Comparison of ENCODE assay signal across 9 cellular contexts in the genomic region with DNA sequence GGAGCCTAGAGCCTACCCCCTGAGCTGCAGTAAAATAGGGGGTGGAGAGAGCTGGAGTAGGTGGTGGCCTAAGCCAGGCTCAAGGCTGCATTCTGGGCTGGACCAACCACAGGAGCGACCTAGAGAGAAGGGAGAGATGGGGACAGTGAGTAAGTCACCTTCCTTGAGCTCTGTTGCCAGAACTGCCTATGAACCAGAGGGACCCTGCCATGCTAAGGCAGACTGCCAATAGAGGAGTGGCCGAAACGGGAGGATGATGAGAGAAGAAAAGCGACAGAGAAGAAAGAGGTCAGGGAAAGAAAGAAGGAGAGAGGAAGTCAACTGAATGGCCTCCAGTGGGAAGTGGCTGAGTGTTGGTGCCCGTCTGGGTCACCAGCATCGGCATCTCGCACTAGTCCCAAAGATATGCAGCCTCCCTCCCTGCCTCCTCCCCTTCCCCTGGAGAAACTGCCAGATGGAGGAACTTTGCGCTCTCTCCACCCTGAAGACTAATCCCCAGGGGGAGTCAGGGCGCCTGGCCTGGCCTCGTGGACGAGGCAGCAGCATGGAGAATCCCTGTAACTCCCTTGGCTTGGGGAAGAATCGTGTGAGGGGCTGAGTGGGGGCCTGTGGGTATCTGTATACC. TPM values are rescaled to one million over a fixed set of nuclear protein-coding genes. Genes with fewer than 3 reads are reported as not detected.
DNase-seq lines count a peak whose midpoint lies in the region; ATAC-seq, FAIRE-seq and TF ChIP-seq lines count a peak whose summit lies in the region.
"Had no signal": no experiment of that assay in that cellular context is flagged by ENCODE, and none has a peak within 500 bp of the region (broad histone marks: within the 10 kb centered on the region; RNA-seq: fewer than 3 reads in every experiment).

No MANE protein-coding gene starts in this region.

- H3K9ac ChIP-seq in GM23248, result peak overlapping the region; percentile 64
- H3K9ac ChIP-seq in neuronal stem cell (ENCODE audit: low read depth, low read length, poor library complexity), result no peak overlapping the region

- H3K4me1 ChIP-seq in A549, result 0 out of 3 replicates have a peak, but pooled peaks cover 3% of the 10 kb centered on the region
- H3K4me1 ChIP-seq in GM23248 (ENCODE audit: insufficient read depth), result peaks cover 21% of the 10 kb centered on the region
- H3K4me1 ChIP-seq in naive thymus-derived CD4-positive, alpha-beta T cell (ENCODE audit: control insufficient read depth in 2 of 2, insufficient read depth in 2 of 2, low read length in 2 of 2), result peaks cover 26 to 32% of the 10 kb centered on the region in 2 donors
- H3K4me1 ChIP-seq in neuronal stem cell (ENCODE audit: control insufficient read depth in 2 of 2, insufficient read depth in 1 of 2, low read depth in 1 of 2, low read length in 2 of 2), result peaks cover 0 to 2% of the 10 kb centered on the region in 2 donors

- no peak for TF ChIP-seq POLR2A in A549 (IDR thresholded peaks at IDR 0.05; ENCODE audit: low read length)
- TF ChIP-seq POLR2A in lower leg skin (IDR thresholded peaks at IDR 0.05), result no peak

- POLR2A ChIA-PET in A549 (lab: Yijun Ruan, JAX), result no interaction called here
- POLR2A ChIA-PET in naive thymus-derived CD4-positive, alpha-beta T cell (lab: Charles Lee), result interaction anchor here (0.5 to 2.2 kb wide), 11 partner anchors 11 to 286 kb away, joined by 3 to 12 read pairs (median 3); partner anchors contain the start of gene AIFM1

- H3K18ac ChIP-seq in neuronal stem cell (ENCODE audit: low read length), result no peak overlapping the region

- no peaks in the 10 kb centered on the region for H4K20me1 ChIP-seq in GM23248 (ENCODE audit: insufficient read depth)

- 80% methylated on average over 11 of the region's 12 CpGs for WGBS in A549 (ENCODE audit: missing lambda C conversion rate)
- WGBS in GM23248 (ENCODE audit: low coverage in 1 of 2, low lambda C conversion rate in 2 of 2, missing lambda C conversion rate in 2 of 2), 2 experiments, result 29 to 39% methylated on average over 6 to 8 of the region's 12 CpGs
- WGBS in lower leg skin, 2 donors, result 32 to 43% methylated on average over 8 to 12 of the region's 12 CpGs
- no CpG with 5 or more reads among the region's 12 CpGs for WGBS in neuronal stem cell (ENCODE audit: extremely low coverage in 2 of 2, insufficient read length in 2 of 2, insufficient replicate concordance in 1 of 2), 2 donors

- no peak for TF ChIP-seq CTCF in A549 (IDR thresholded peaks at IDR 0.05)
- no peak for TF ChIP-seq CTCF in lower leg skin (IDR thresholded peaks at IDR 0.05)

- no peaks in the 10 kb centered on the region for H3K36me3 ChIP-seq in GM23248 (ENCODE audit: low read depth)
- peaks cover 0 to 13% (median 2%) of the 10 kb centered on the region in 3 experiments for H3K36me3 ChIP-seq in naive thymus-derived CD4-positive, alpha-beta T cell (ENCODE audit: control insufficient read depth in 2 of 3, insufficient read depth in 3 of 3, low read length in 3 of 3)
- H3K36me3 ChIP-seq in neuronal stem cell (replicated peaks in 1 of 2; ENCODE audit: control insufficient read depth in 2 of 2, insufficient read depth in 2 of 2, low read length in 2 of 2), result no peaks in the 10 kb centered on the region

- H3K36me3 Mint-ChIP-seq in activated T-helper 2 cell treated with anti-CD3 and anti-CD28 coated beads, Interferon-gamma antibody, Interleukin-2, Interleukin-4, amounts not matched to agents 10 μg/mL and 5 μg/mL and 100 μg/mL, durations not matched to agents 14 hours and 24 hours and 36 hours (ENCODE audit: low read depth), result peaks cover 22% of the 10 kb centered on the region
- peaks cover 0 to 17% (median 3%) of the 10 kb centered on the region in 5 donors for H3K36me3 Mint-ChIP-seq in naive thymus-derived CD4-positive, alpha-beta T cell

- intact Hi-C loops in activated T-helper 2 cell treated with anti-CD3 and anti-CD28 coated beads, Interferon-gamma antibody, Interleukin-2, Interleukin-4, amounts not matched to agents 10 μg/mL and 5 μg/mL and 100 μg/mL, durations not matched to agents 14 hours and 24 hours and 36 hours (cut with micrococcal nuclease), result loop anchor here (1.0 to 5.0 kb wide), 4 partner anchors 11 to 186 kb away; partner anchors contain the start of gene ZNF280C
- intact Hi-C loops in naive thymus-derived CD4-positive, alpha-beta T cell (cut with micrococcal nuclease), result loop anchor here (1.0 to 10.0 kb wide), 10 partner anchors 11 to 1733 kb away; partner anchors contain the start of genes ELF4 (in 2 of the 2), AIFM1 (in 1 of the 2), ENOX2 (in 1 of the 2) and RAB33A (in 1 of the 2)
- intact Hi-C loops in lower leg skin (cut with DNase I; ENCODE audit: low total_unique reads), result loop anchor here (5.0 kb wide), 1 partner anchor 111 kb away; no protein-coding TSS in a partner anchor

- H3K79me2 ChIP-seq in GM23248 (ENCODE audit: insufficient read depth), result peaks cover 42% of the 10 kb centered on the region

- TF ChIP-seq EP300 in A549 (IDR thresholded peaks at IDR 0.05), result no peak

- H2BK5ac ChIP-seq in neuronal stem cell (ENCODE audit: low read length), result no peak overlapping the region

- no peak overlapping the region for H4K8ac ChIP-seq in neuronal stem cell (ENCODE audit: low read depth, low read length)

- no peak overlapping the region for H2BK15ac ChIP-seq in neuronal stem cell (ENCODE audit: low read length)

- H3K9me3 ChIP-seq in A549 (no peaks in the 10 kb centered on the region), GM23248 (ENCODE audit: low read depth) (no peaks in the 10 kb centered on the region), neuronal stem cell (replicated peaks in 1 of 2; ENCODE audit: control insufficient read depth in 2 of 2, insufficient read depth in 1 of 2, low read depth in 1 of 2, low read length in 2 of 2) (no peaks in the 10 kb centered on the region)
- H3K9me3 ChIP-seq in naive thymus-derived CD4-positive, alpha-beta T cell (ENCODE audit: control insufficient read depth in 2 of 3, low read length in 3 of 3), result no peaks in the 10 kb centered on the region

- no peaks in the 10 kb centered on the region for H3K9me2 ChIP-seq in GM23248 (ENCODE audit: insufficient read depth)

- H3K27ac ChIP-seq in A549, result no peak overlapping the region
- H3K27ac ChIP-seq in GM23248, result peak overlapping the region; percentile 68
- H3K27ac ChIP-seq in naive thymus-derived CD4-positive, alpha-beta T cell (ENCODE audit: low read depth, low read length), result peak overlapping the region; percentile 73
- H3K27ac ChIP-seq in neuronal stem cell (replicated peaks; ENCODE audit: low read length), result no peak overlapping the region

- peak; percentile 14 to 16; a peak in 2 of 6 replicates for ATAC-seq in A549
- ATAC-seq in naive thymus-derived CD4-positive, alpha-beta T cell, result no peak

- no peak overlapping the region for H3K14ac ChIP-seq in neuronal stem cell (ENCODE audit: low read length)

- no peak for FAIRE-seq in A549 (lab: Jason Lieb, UNC)

- H3K4me2 ChIP-seq in A549 (no peak overlapping the region), GM23248 (ENCODE audit: unreplicated experiment) (peak overlapping the region; percentile 53), neuronal stem cell (ENCODE audit: insufficient read depth, low read length, poor library complexity, severe bottlenecking) (no peak overlapping the region)

- no peaks in the 10 kb centered on the region for H3K9me3 Mint-ChIP-seq in activated T-helper 2 cell treated with anti-CD3 and anti-CD28 coated beads, Interferon-gamma antibody, Interleukin-2, Interleukin-4, amounts not matched to agents 10 μg/mL and 5 μg/mL and 100 μg/mL, durations not matched to agents 14 hours and 24 hours and 36 hours
- no peaks in the 10 kb centered on the region for H3K9me3 Mint-ChIP-seq in naive thymus-derived CD4-positive, alpha-beta T cell

- H4K91ac ChIP-seq in neuronal stem cell (ENCODE audit: low read depth, low read length, poor library complexity), result no peak overlapping the region

- in situ Hi-C loops in GM23248 (cut with MboI), result no loop called here

- H3K4me3 Mint-ChIP-seq in activated T-helper 2 cell treated with anti-CD3 and anti-CD28 coated beads, Interferon-gamma antibody, Interleukin-2, Interleukin-4, amounts not matched to agents 10 μg/mL and 5 μg/mL and 100 μg/mL, durations not matched to agents 14 hours and 24 hours and 36 hours (ENCODE audit: low read depth), result peak overlapping the region; percentile 57
- peak overlapping the region; percentile 74 to 93 (median 84) for H3K4me3 Mint-ChIP-seq in naive thymus-derived CD4-positive, alpha-beta T cell

- H3K4me3 ChIP-seq in A549 (no peak overlapping the region), GM23248 (no peak overlapping the region), lower leg skin (ENCODE audit: low read depth, poor library complexity, severe bottlenecking) (no peak overlapping the region), neuronal stem cell (ENCODE audit: low read length in 2 of 2) (no peak overlapping the region)
- peak overlapping the region; percentile 42 for H3K4me3 ChIP-seq in naive thymus-derived CD4-positive, alpha-beta T cell (ENCODE audit: low read length)

- no peaks in the 10 kb centered on the region for H3K79me1 ChIP-seq in neuronal stem cell (ENCODE audit: low read depth, low read length)

- CTCF ChIA-PET in A549 (lab: Yijun Ruan, JAX), result interaction anchor here (0.9 to 6.3 kb wide), 8 partner anchors 10 to 110 kb away, joined by 3 to 91 read pairs (median 18); partner anchors contain the start of gene ELF4
- CTCF ChIA-PET in naive thymus-derived CD4-positive, alpha-beta T cell (lab: Charles Lee), result interaction anchor here (0.6 to 5.5 kb wide), 11 partner anchors 10 to 112 kb away, joined by 3 to 83 read pairs (median 4); no protein-coding TSS in a partner anchor

- no peaks in the 10 kb centered on the region for H3F3A ChIP-seq in GM23248 (ENCODE audit: insufficient read depth)

- peak overlapping the region; percentile 78 for H3K27ac Mint-ChIP-seq in activated T-helper 2 cell treated with anti-CD3 and anti-CD28 coated beads, Interferon-gamma antibody, Interleukin-2, Interleukin-4, amounts not matched to agents 10 μg/mL and 5 μg/mL and 100 μg/mL, durations not matched to agents 14 hours and 24 hours and 36 hours
- peak overlapping the region; percentile 88 to 96 (median 94) for H3K27ac Mint-ChIP-seq in naive thymus-derived CD4-positive, alpha-beta T cell

- H3K4me1 Mint-ChIP-seq in activated T-helper 2 cell treated with anti-CD3 and anti-CD28 coated beads, Interferon-gamma antibody, Interleukin-2, Interleukin-4, amounts not matched to agents 10 μg/mL and 5 μg/mL and 100 μg/mL, durations not matched to agents 14 hours and 24 hours and 36 hours (ENCODE audit: low read depth), result peaks cover 42% of the 10 kb centered on the region
- H3K4me1 Mint-ChIP-seq in naive thymus-derived CD4-positive, alpha-beta T cell, result peaks cover 19 to 58% (median 41%) of the 10 kb centered on the region in 7 donors

- no peaks in the 10 kb centered on the region for H3K27me3 ChIP-seq in GM23248 (replicated peaks; ENCODE audit: insufficient read depth)
- H3K27me3 ChIP-seq in naive thymus-derived CD4-positive, alpha-beta T cell (ENCODE audit: control insufficient read depth in 2 of 2, insufficient read depth in 2 of 2, low read length in 2 of 2), result no peaks in the 10 kb centered on the region
- peaks cover 0 to 2% (median 0%) of the 10 kb centered on the region in 3 experiments for H3K27me3 ChIP-seq in neuronal stem cell (ENCODE audit: control insufficient read depth in 3 of 3, insufficient read depth in 3 of 3, low read depth in 1 of 3, low read length in 3 of 3)

- H2BK120ac ChIP-seq in neuronal stem cell (ENCODE audit: low read depth, low read length), result no peak overlapping the region

- H3K4ac ChIP-seq in neuronal stem cell (ENCODE audit: low read length), result no peak overlapping the region

- H3K23ac ChIP-seq in neuronal stem cell (ENCODE audit: low read depth, low read length, poor library complexity), result no peak overlapping the region

- no peak overlapping the region for H2AK5ac ChIP-seq in neuronal stem cell (ENCODE audit: low read depth, low read length)

- DNase-seq in A549 (ENCODE audit: low read depth in 1 of 2, low spot score in 1 of 2) (no peak), GM23248 (peak; percentile 20), lower leg skin (ENCODE audit: low spot score in 2 of 2) (no peak), neuronal stem cell (ENCODE audit: low spot score) (no peak), NCI-H1048 (lab: John Stamatoyannopoulos, UW) (no peak), SIG-M5 (lab: John Stamatoyannopoulos, UW) (no peak)
- DNase-seq in activated T-helper 2 cell treated with anti-CD3 and anti-CD28 coated beads, Interferon-gamma antibody, Interleukin-2, Interleukin-4, amounts not matched to agents 10 μg/mL and 5 μg/mL and 100 μg/mL, durations not matched to agents 14 hours and 24 hours and 36 hours (ENCODE audit: low spot score), result no peak
- no peak for DNase-seq in naive thymus-derived CD4-positive, alpha-beta T cell
- DNase-seq: NCI-H345 had no signal

- H2BK12ac ChIP-seq in neuronal stem cell (ENCODE audit: low read length), result no peak overlapping the region

- TF ChIP-seq RAD21 in A549 (conservative IDR thresholded peaks at IDR 0.05 in 1 of 2, IDR thresholded peaks at IDR 0.05 in 1 of 2), result no peak

- H3K27me3 Mint-ChIP-seq in activated T-helper 2 cell treated with anti-CD3 and anti-CD28 coated beads, Interferon-gamma antibody, Interleukin-2, Interleukin-4, amounts not matched to agents 10 μg/mL and 5 μg/mL and 100 μg/mL, durations not matched to agents 14 hours and 24 hours and 36 hours (ENCODE audit: low read depth), result no peaks in the 10 kb centered on the region
- H3K27me3 Mint-ChIP-seq in naive thymus-derived CD4-positive, alpha-beta T cell, result no peaks in the 10 kb centered on the region

- no peak overlapping the region for H2AFZ ChIP-seq in GM23248
- no peak overlapping the region for H2AFZ ChIP-seq in neuronal stem cell (ENCODE audit: low read length)

RNA-seq across cellular contexts. Expression of gene ELF4, which starts 28.8 kb away (rescaled TPM):
- polyA plus RNA-seq in A549 (2011; rRNA removed), result 18.0 and 18.4 TPM in 2 replicates
- 14.9 and 20.4 TPM in 2 replicates for polyA plus RNA-seq in A549 (2012; cell fraction: cytosol; rRNA removed)
- 20.2 and 21.8 TPM in 2 replicates for polyA plus RNA-seq in A549 (2012; cell fraction: nucleus; rRNA removed)
- 16.0 to 17.0 TPM (median 16.8 TPM) in 3 replicates for polyA plus RNA-seq in A549 (2017; fragmentation: RNase III; extraction: RNeasy Plus Mini Kit Qiagen cat#74134 plus additional on column Dnase treatment)
- 27.6 and 32.8 TPM in 2 replicates for polyA minus RNA-seq in A549 (2011; rRNA and poly(A)+ RNA removed)
- total RNA-seq in GM23248 (2014; rRNA removed; shearing (Covaris generic)), result 16.5 and 19.2 TPM in 2 replicates
- 9.4 TPM in 2 replicates for polyA plus RNA-seq in GM23248 (2016; fragmentation: Nextera tagmentation; extraction: Ambion mirVana)
- total RNA-seq in activated T-helper 2 cell treated with anti-CD3 and anti-CD28 coated beads, Interferon-gamma antibody, Interleukin-2, Interleukin-4, amounts not matched to agents 10 μg/mL and 5 μg/mL and 100 μg/mL, durations not matched to agents 14 hours and 24 hours and 36 hours, result 31.8 and 33.6 TPM in 2 replicates
- total RNA-seq in naive thymus-derived CD4-positive, alpha-beta T cell, result 10 to 100 TPM; 20.7 to 48.9 (median 23.7) TPM
- 10 to 100 TPM in 1 of 2 donors, 1 to 10 TPM in 1; 8.5 to 16.9 TPM for polyA plus RNA-seq in naive thymus-derived CD4-positive, alpha-beta T cell
- 10 to 100 TPM; 10.8 to 19.1 (median 16.4) TPM for total RNA-seq in lower leg skin
- polyA plus RNA-seq in neuronal stem cell (2013, experiment 1 of 2), result 0.06 TPM
- polyA plus RNA-seq in neuronal stem cell (2013, experiment 2 of 2), result 0.08 TPM

Comparison
In these comparisons a context has a peak if more than half of its experiments do, and no peak if none do; other contexts are left out.
1. H3K27ac ChIP-seq: peak in GM23248 (single experiment) and naive thymus-derived CD4-positive, alpha-beta T cell (single experiment); none in A549 (0 of 2) and neuronal stem cell (single experiment).